1 cellular context compared by ENCODE assay signal in the genomic region with DNA sequence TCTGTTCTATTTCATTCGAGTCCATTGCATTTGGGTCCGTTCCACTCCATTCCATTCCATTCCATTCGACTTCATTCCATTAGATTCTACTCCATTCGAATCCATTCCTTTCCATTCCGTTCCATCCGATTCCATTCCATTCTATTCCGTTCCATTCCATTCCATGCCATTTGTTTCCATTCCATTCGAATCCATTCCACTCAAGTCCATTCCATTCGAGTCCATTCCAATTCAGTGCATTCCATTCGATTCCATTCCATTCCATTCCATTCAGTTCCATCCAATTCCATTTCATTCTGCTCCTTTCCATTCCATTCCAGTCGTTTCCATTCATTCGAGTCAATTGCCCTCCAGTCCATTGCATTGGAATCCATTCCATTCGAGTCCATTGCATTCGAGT.
TF ChIP-seq lines count a peak whose summit lies in the region.

No MANE protein-coding gene starts in this region.

TF ChIP-seq in H1, 55 proteins besides CTCF, POLR2A, EP300 and RAD21:
- TF ChIP-seq ASH2L (IDR thresholded peaks at IDR 0.05; ENCODE audit: low read length) (no peak), PHF8 (conservative IDR thresholded peaks at IDR 0.05; ENCODE audit: low read depth, low read length) (no peak), KDM5A (IDR thresholded peaks at IDR 0.05; ENCODE audit: low read length) (no peak), JUND (IDR thresholded peaks at IDR 0.05; ENCODE audit: low read length) (no peak)
- TF ChIP-seq, protein P1, sequence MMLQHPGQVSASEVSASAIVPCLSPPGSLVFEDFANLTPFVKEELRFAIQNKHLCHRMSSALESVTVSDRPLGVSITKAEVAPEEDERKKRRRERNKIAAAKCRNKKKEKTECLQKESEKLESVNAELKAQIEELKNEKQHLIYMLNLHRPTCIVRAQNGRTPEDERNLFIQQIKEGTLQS (IDR thresholded peaks at IDR 0.05; ENCODE audit: insufficient read depth, low read depth, low read length): no peak
TF ChIP-seq in H1: peak in this region for 0.
